1 cellular context compared by ENCODE assay signal in genomic region chr5:78546597-78546996, GRCh38.
A peak's percentile ranks its signal among the peaks of the same experiment; 100 is the strongest.
TF ChIP-seq lines count a peak whose summit lies in the region.

No MANE protein-coding gene starts in this region.

TF ChIP-seq in HepG2, 621 proteins besides CTCF, POLR2A, EP300 and RAD21 (continued from another document and continues in another):
- TF ChIP-seq, protein P1, sequence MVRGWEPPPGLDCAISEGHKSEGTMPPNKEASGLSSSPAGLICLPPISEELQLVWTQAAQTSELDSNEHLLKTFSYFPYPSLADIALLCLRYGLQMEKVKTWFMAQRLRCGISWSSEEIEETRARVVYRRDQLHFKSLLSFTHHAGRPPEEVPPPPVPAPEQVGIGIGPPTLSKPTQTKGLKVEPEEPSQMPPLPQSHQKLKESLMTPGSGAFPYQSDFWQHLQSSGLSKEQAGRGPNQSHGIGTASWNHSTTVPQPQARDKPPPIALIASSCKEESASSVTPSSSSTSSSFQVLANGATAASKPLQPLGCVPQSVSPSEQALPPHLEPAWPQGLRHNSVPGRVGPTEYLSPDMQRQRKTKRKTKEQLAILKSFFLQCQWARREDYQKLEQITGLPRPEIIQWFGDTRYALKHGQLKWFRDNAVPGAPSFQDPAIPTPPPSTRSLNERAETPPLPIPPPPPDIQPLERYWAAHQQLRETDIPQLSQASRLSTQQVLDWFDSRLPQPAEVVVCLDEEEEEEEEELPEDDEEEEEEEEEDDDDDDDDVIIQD (CRISPR knock-in tag; IDR thresholded peaks at IDR 0.05; ENCODE audit: low read depth) = peak; percentile 47; the same call in 1 of the 2 replicates
- TF ChIP-seq RNF2 (conservative IDR thresholded peaks at IDR 0.05; ENCODE audit: low read depth) = no peak
- TF ChIP-seq GRHL1 (CRISPR knock-in tag; conservative IDR thresholded peaks at IDR 0.05) = no peak; the same call in 1 of the 2 replicates
- TF ChIP-seq ZNF7 (CRISPR knock-in tag; IDR thresholded peaks at IDR 0.05) = no peak
- peak in 1 of 2 experiments; percentile 83; a peak in 2 of 4 replicates for TF ChIP-seq KLF16 (CRISPR knock-in tag; IDR thresholded peaks at IDR 0.05)
- TF ChIP-seq ZSCAN25 (CRISPR knock-in tag; IDR thresholded peaks at IDR 0.05) = no peak
- no peak for TF ChIP-seq NFAT5 (CRISPR knock-in tag; IDR thresholded peaks at IDR 0.05)
- no peak for TF ChIP-seq ZNF615 (CRISPR knock-in tag; IDR thresholded peaks at IDR 0.05; ENCODE audit: borderline replicate concordance)
- peak; percentile 64; the same call in 1 of the 2 replicates for TF ChIP-seq FOXO1 (CRISPR knock-in tag; IDR thresholded peaks at IDR 0.05)
- no peak for TF ChIP-seq XBP1 (CRISPR knock-in tag; IDR thresholded peaks at IDR 0.05)
- TF ChIP-seq ZFP36 (IDR thresholded peaks at IDR 0.05; ENCODE audit: borderline replicate concordance, low read depth, low read length, partially characterized antibody) = no peak
- TF ChIP-seq SAFB2 (CRISPR knock-in tag; IDR thresholded peaks at IDR 0.05; ENCODE audit: borderline replicate concordance, low read depth) = no peak
- no peak for TF ChIP-seq TCF7L2 (IDR thresholded peaks at IDR 0.05; ENCODE audit: low read depth, low read length)
- TF ChIP-seq, protein P2, sequence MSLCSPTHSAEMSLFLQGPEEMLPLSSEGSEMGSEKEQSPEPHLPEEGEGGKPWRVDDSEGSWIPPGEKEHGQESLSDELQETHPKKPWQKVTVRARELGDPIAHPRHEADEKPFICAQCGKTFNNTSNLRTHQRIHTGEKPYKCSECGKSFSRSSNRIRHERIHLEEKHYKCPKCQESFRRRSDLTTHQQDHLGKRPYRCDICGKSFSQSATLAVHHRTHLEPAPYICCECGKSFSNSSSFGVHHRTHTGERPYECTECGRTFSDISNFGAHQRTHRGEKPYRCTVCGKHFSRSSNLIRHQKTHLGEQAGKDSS (CRISPR knock-in tag; IDR thresholded peaks at IDR 0.05; ENCODE audit: borderline replicate concordance, low read depth) = no peak
- no peak for TF ChIP-seq ZMYM2 (CRISPR knock-in tag; IDR thresholded peaks at IDR 0.05)
- no peak for TF ChIP-seq SOX6 (IDR thresholded peaks at IDR 0.05)
- peak; percentile 92 for TF ChIP-seq SOX6 (CRISPR knock-in tag; IDR thresholded peaks at IDR 0.05)
- TF ChIP-seq JUN (CRISPR knock-in tag; IDR thresholded peaks at IDR 0.05) = 0 out of 2 replicates have a peak, but pooled peaks have one; percentile 29
- no peak; the same call in 1 of the 2 replicates for TF ChIP-seq SIX1 (CRISPR knock-in tag; IDR thresholded peaks at IDR 0.05; ENCODE audit: borderline replicate concordance)
- TF ChIP-seq SMARCE1 (IDR thresholded peaks at IDR 0.05; ENCODE audit: borderline replicate concordance) = no peak
- TF ChIP-seq ISX (CRISPR knock-in tag; conservative IDR thresholded peaks at IDR 0.05) = no peak
- TF ChIP-seq ZNF350 (CRISPR knock-in tag; IDR thresholded peaks at IDR 0.05; ENCODE audit: borderline replicate concordance, low read depth) = no peak
- no peak for TF ChIP-seq ZNF367 (CRISPR knock-in tag; IDR thresholded peaks at IDR 0.05; ENCODE audit: borderline replicate concordance)
- TF ChIP-seq SMAD3 (CRISPR knock-in tag; IDR thresholded peaks at IDR 0.05) = peak; percentile 89
- TF ChIP-seq ARID3A (IDR thresholded peaks at IDR 0.05; ENCODE audit: low read depth, low read length) = peak; percentile 82
- TF ChIP-seq KDM5A (IDR thresholded peaks at IDR 0.05; ENCODE audit: borderline replicate concordance, low read length) = no peak
- TF ChIP-seq NFKBIZ (CRISPR knock-in tag; IDR thresholded peaks at IDR 0.05) = 0 out of 2 replicates have a peak, but pooled peaks have one; percentile 41
- no peak for TF ChIP-seq SRSF1 (optimal IDR thresholded peaks at IDR 0.05; ENCODE audit: low read depth, low read length)
- TF ChIP-seq YEATS4 (CRISPR knock-in tag; IDR thresholded peaks at IDR 0.05; ENCODE audit: borderline replicate concordance) = 0 out of 2 replicates have a peak, but pooled peaks have one; percentile 29
- TF ChIP-seq ZNF547 (CRISPR knock-in tag; IDR thresholded peaks at IDR 0.05) = no peak
- no peak for TF ChIP-seq ATF1 (CRISPR knock-in tag; IDR thresholded peaks at IDR 0.05)
- TF ChIP-seq IKZF4 (CRISPR knock-in tag; IDR thresholded peaks at IDR 0.05; ENCODE audit: borderline replicate concordance, low read depth, not compliant biosample characterization) = no peak
- no peak for TF ChIP-seq ZNF772 (CRISPR knock-in tag; IDR thresholded peaks at IDR 0.05)
- no peak for TF ChIP-seq AHR (CRISPR knock-in tag; IDR thresholded peaks at IDR 0.05)
- TF ChIP-seq MTF1 (CRISPR knock-in tag; IDR thresholded peaks at IDR 0.05) = no peak
- no peak for TF ChIP-seq DR1 (CRISPR knock-in tag; IDR thresholded peaks at IDR 0.05)
- TF ChIP-seq KDM3A (CRISPR knock-in tag; IDR thresholded peaks at IDR 0.05; ENCODE audit: low read depth) = no peak
- no peak for TF ChIP-seq ZNF75D (CRISPR knock-in tag; IDR thresholded peaks at IDR 0.05; ENCODE audit: borderline replicate concordance)
- no peak for TF ChIP-seq SP1 (IDR thresholded peaks at IDR 0.05)
- no peak for TF ChIP-seq SP1 (CRISPR knock-in tag; IDR thresholded peaks at IDR 0.05)
- TF ChIP-seq PRPF4 (IDR thresholded peaks at IDR 0.05; ENCODE audit: low read depth, low read length, poor library complexity, severe bottlenecking) = no peak
- TF ChIP-seq RFXAP (CRISPR knock-in tag; IDR thresholded peaks at IDR 0.05; ENCODE audit: borderline replicate concordance) = no peak
- no peak for TF ChIP-seq ZNF256 (CRISPR knock-in tag; conservative IDR thresholded peaks at IDR 0.05)
- peak; percentile 74; the same call in 1 of the 2 replicates for TF ChIP-seq HOXD1 (CRISPR knock-in tag; IDR thresholded peaks at IDR 0.05)
- no peak for TF ChIP-seq HOXA7 (CRISPR knock-in tag; IDR thresholded peaks at IDR 0.05)
- no peak for TF ChIP-seq SMAD9 (CRISPR knock-in tag; IDR thresholded peaks at IDR 0.05)
- 0 out of 2 replicates have a peak, but pooled peaks have one; percentile 55 for TF ChIP-seq HMG20B (CRISPR knock-in tag; conservative IDR thresholded peaks at IDR 0.05)
- no peak for TF ChIP-seq MAZ (IDR thresholded peaks at IDR 0.05; ENCODE audit: borderline replicate concordance, low read depth, low read length)
- TF ChIP-seq MAZ (CRISPR knock-in tag; IDR thresholded peaks at IDR 0.05; ENCODE audit: low read depth) = no peak
- TF ChIP-seq GATAD2A (CRISPR knock-in tag; IDR thresholded peaks at IDR 0.05) = peak; percentile 97
- peak in 1 of 2 experiments; percentile 42; a peak in 2 of 4 replicates for TF ChIP-seq NR2F1 (CRISPR knock-in tag; IDR thresholded peaks at IDR 0.05)
- TF ChIP-seq, protein P3, sequence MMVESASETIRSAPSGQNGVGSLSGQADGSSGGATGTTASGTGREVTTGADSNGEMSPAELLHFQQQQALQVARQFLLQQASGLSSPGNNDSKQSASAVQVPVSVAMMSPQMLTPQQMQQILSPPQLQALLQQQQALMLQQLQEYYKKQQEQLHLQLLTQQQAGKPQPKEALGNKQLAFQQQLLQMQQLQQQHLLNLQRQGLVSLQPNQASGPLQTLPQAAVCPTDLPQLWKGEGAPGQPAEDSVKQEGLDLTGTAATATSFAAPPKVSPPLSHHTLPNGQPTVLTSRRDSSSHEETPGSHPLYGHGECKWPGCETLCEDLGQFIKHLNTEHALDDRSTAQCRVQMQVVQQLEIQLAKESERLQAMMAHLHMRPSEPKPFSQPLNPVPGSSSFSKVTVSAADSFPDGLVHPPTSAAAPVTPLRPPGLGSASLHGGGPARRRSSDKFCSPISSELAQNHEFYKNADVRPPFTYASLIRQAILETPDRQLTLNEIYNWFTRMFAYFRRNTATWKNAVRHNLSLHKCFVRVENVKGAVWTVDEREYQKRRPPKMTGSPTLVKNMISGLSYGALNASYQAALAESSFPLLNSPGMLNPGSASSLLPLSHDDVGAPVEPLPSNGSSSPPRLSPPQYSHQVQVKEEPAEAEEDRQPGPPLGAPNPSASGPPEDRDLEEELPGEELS (CRISPR knock-in tag; IDR thresholded peaks at IDR 0.05) = peak; percentile 84
- no peak for TF ChIP-seq TAF1 (CRISPR knock-in tag; IDR thresholded peaks at IDR 0.05)
- TF ChIP-seq SYNCRIP (IDR thresholded peaks at IDR 0.05; ENCODE audit: insufficient read depth, low read depth, low read length) = no peak
- TF ChIP-seq SRSF9 (IDR thresholded peaks at IDR 0.05; ENCODE audit: borderline replicate concordance, insufficient read depth, low read depth, low read length, poor library complexity, severe bottlenecking) = no peak
- no peak for TF ChIP-seq ZSCAN30 (CRISPR knock-in tag; IDR thresholded peaks at IDR 0.05)
- TF ChIP-seq ZSCAN22 (CRISPR knock-in tag; IDR thresholded peaks at IDR 0.05) = no peak
- TF ChIP-seq ZKSCAN5 (CRISPR knock-in tag; IDR thresholded peaks at IDR 0.05) = no peak
- no peak for TF ChIP-seq BRF2 (CRISPR knock-in tag; IDR thresholded peaks at IDR 0.05)
- TF ChIP-seq THYN1 (CRISPR knock-in tag; IDR thresholded peaks at IDR 0.05; ENCODE audit: borderline replicate concordance, low read depth) = no peak
- 0 out of 2 replicates have a peak, but pooled peaks have one; percentile 38 for TF ChIP-seq ZNF670 (CRISPR knock-in tag; IDR thresholded peaks at IDR 0.05; ENCODE audit: borderline replicate concordance)
